19 cellular contexts compared by ENCODE assay signal in the genomic region with DNA sequence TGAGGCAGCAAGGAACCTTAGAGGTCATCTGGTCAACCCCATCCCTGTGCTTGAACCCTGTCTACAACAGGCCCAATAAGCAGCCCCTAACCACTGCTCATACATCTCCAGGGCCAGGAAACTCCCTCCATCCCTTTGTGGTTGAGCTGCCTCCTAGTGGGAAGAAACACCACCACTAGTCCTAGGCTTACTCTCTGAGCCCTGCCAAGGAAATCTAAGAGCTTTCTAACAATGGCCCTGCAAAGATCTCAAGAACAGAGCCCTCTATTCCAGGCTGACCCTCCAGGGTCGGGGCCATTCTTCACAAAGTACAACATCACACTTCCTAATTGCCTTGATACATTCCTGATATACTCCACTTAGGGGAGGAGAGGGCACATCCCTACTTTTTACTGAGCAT.
DNase-seq lines count a peak whose midpoint lies in the region; TF ChIP-seq lines count a peak whose summit lies in the region.
"Had no signal": no experiment of that assay in that cellular context is flagged by ENCODE, and none has a peak within 500 bp of the region (broad histone marks: within the 10 kb centered on the region; RNA-seq: fewer than 3 reads in every experiment).

No MANE protein-coding gene starts in this region.

- H3K4me3 Mint-ChIP-seq in nephron, result no peak overlapping the region

- H3K9me3 ChIP-seq in HEK293 (ENCODE audit: control insufficient read depth, insufficient read depth, low read depth, low read length), result no peaks in the 10 kb centered on the region
- H3K9me3 ChIP-seq: BLaER1, esophagus squamous epithelium, tibial artery had no signal

- no peak overlapping the region for H3K4me3 ChIP-seq in AG09309 (ENCODE audit: control insufficient read depth, low read depth, low read length)
- no peak overlapping the region for H3K4me3 ChIP-seq in HEK293 (ENCODE audit: low read depth, low read length)
- H3K4me3 ChIP-seq in cardiac fibroblast (replicated peaks in 1 of 2; ENCODE audit: low read depth in 2 of 2, low read length in 2 of 2), result no peak overlapping the region
- H3K4me3 ChIP-seq: BLaER1, esophagus squamous epithelium, skin epidermis, tibial artery had no signal

- peaks cover 13% of the 10 kb centered on the region for H3K4me1 ChIP-seq in HEK293 (ENCODE audit: control insufficient read depth, insufficient read depth, low read length)

- POLR2A ChIA-PET in HEK293 (lab: Yijun Ruan, JAX), result interaction anchor here (1.0 kb wide), 1 partner anchor 19 kb away, joined by 3 read pairs; no protein-coding TSS in a partner anchor

- peaks cover 44% of the 10 kb centered on the region for H3K36me3 Mint-ChIP-seq in nephron (ENCODE audit: low read depth)

- H3K36me3 ChIP-seq in HEK293 (ENCODE audit: control insufficient read depth in 2 of 2, insufficient read depth in 1 of 2, low read length in 2 of 2), result peaks cover 29 to 68% of the 10 kb centered on the region in 2 experiments

- DNase-seq in AG09309 (ENCODE audit: low read depth), result no peak
- no peak for DNase-seq in cardiac fibroblast (ENCODE audit: low read depth in 2 of 2)
- DNase-seq in iPS-NIHi7 (ENCODE audit: extremely low spot score), result no peak
- DNase-seq in NOMO-1 (lab: John Stamatoyannopoulos, UW; ENCODE audit: unreplicated experiment in 2 of 2), result no peak
- DNase-seq in HPDE6-E6E7 (ENCODE audit: extremely low spot score), result no peak
- DNase-seq: activated CD8-positive, alpha-beta memory T cell treated with anti-CD3 and anti-CD28 coated beads for 24 hours; amniotic stem cell; esophagus squamous epithelium; NCI-H1694; NCI-H2227 treated with DMSO at 0.1 percent for 48 hours; NCI-H748 treated with DMSO at 0.1 percent for 48 hours; Right ventricle myocardium superior; stimulated activated naive CD4-positive, alpha-beta T cell treated with Interleukin-2 at 50 U/mL for 16 hours; tibial artery had no signal

- H3K27ac Mint-ChIP-seq in nephron, result peak overlapping the region in 2 of 3 experiments; percentile 33 to 44
- H3K27ac Mint-ChIP-seq: progenitor cell of endocrine pancreas had no signal

- H3K4me1 Mint-ChIP-seq in nephron, result peaks cover 41% of the 10 kb centered on the region

- CTCF ChIA-PET in HEK293 (lab: Yijun Ruan, JAX), result interaction anchor here (0.5 to 1.0 kb wide), 9 partner anchors 13 to 395 kb away, joined by 3 to 6 read pairs (median 3); no protein-coding TSS in a partner anchor

- H3K27me3 Mint-ChIP-seq in nephron (ENCODE audit: low read depth), result peaks cover 5% of the 10 kb centered on the region
- H3K27me3 Mint-ChIP-seq: progenitor cell of endocrine pancreas had no signal

- no peaks in the 10 kb centered on the region for H3K9me3 Mint-ChIP-seq in nephron

- TF ChIP-seq CTCF in AG09309 (IDR thresholded peaks at IDR 0.05; ENCODE audit: control insufficient read depth, insufficient read depth, low read depth, low read length, missing control alignments) (peak; percentile 16), HEK293 (tag by site-specific recombination; IDR thresholded peaks at IDR 0.05) (no peak), cardiac fibroblast (IDR thresholded peaks at IDR 0.05; ENCODE audit: low read depth, low read length) (peak; percentile 23), nephron (IDR thresholded peaks at IDR 0.05; ENCODE audit: unreplicated experiment in 3 of 3) (no peak)

- no peak overlapping the region for H3K27ac ChIP-seq in HEK293 (ENCODE audit: extremely low read depth, low read depth, low read length)
- H3K27ac ChIP-seq: BLaER1, esophagus squamous epithelium, skin epidermis, tibial artery had no signal

TF ChIP-seq in HEK293, 187 proteins besides CTCF, POLR2A, EP300 and RAD21:
- TF ChIP-seq, protein P1, sequence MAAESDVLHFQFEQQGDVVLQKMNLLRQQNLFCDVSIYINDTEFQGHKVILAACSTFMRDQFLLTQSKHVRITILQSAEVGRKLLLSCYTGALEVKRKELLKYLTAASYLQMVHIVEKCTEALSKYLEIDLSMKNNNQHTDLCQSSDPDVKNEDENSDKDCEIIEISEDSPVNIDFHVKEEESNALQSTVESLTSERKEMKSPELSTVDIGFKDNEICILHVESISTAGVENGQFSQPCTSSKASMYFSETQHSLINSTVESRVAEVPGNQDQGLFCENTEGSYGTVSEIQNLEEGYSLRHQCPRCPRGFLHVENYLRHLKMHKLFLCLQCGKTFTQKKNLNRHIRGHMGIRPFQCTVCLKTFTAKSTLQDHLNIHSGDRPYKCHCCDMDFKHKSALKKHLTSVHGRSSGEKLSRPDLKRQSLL (tag by site-specific recombination; IDR thresholded peaks at IDR 0.05), result no peak
- no peak for TF ChIP-seq KLF8 (tag by site-specific recombination; IDR thresholded peaks at IDR 0.05)
- TF ChIP-seq OSR2 (tag by site-specific recombination; IDR thresholded peaks at IDR 0.05), result no peak
- TF ChIP-seq ZNF664 (tag by site-specific recombination; IDR thresholded peaks at IDR 0.05), result 0 out of 2 replicates have a peak, but pooled peaks have one; percentile 62
- TF ChIP-seq ZNF600 (tag by site-specific recombination; IDR thresholded peaks at IDR 0.05), result no peak
- TF ChIP-seq ZNF169 (tag by site-specific recombination; IDR thresholded peaks at IDR 0.05), result no peak

Comparison
In these comparisons a context has a peak if more than half of its experiments do, and no peak if none do; other contexts are left out.
1. CTCF ChIP-seq: peak in AG09309 (single experiment) and cardiac fibroblast (single experiment); none in HEK293 (single experiment) and nephron (0 of 3).